6 cellular contexts compared by ENCODE assay signal in genomic region chr17:7323731-7324437, GRCh38. TPM values are rescaled to one million over a fixed set of nuclear protein-coding genes. Genes with fewer than 3 reads are reported as not detected.
A peak's percentile ranks its signal among the peaks of the same experiment; 100 is the strongest.
DNase-seq lines count a peak whose midpoint lies in the region; ATAC-seq and TF ChIP-seq lines count a peak whose summit lies in the region.

No MANE protein-coding gene starts in this region.

- DNase-seq in GM20000 (ENCODE audit: low spot score) (peak; percentile 79), right cardiac atrium (peak; percentile 51 to 84 (median 84)), NCI-H1436 treated with DMSO at 0.1 percent for 48 hours (lab: John Stamatoyannopoulos, UW) (no peak), SW480 (ENCODE audit: low spot score) (no peak)
- peak; percentile 88 for DNase-seq in activated CD8-positive, alpha-beta memory T cell treated with anti-CD3 and anti-CD28 coated beads for 24 hours
- peak; percentile 34 for DNase-seq in stimulated activated naive B cell treated with anti-CD40 and anti-IgM and Interleukin-4, amounts not matched to agents 10 μg/mL and 1 μg/mL and 100 μg/mL, for 72 hours

- H3K9me3 ChIP-seq in right cardiac atrium (ENCODE audit: control insufficient read depth, low read length): no peaks in the 10 kb centered on the region

- no peaks in the 10 kb centered on the region for H3K9me3 Mint-ChIP-seq in stimulated activated naive B cell treated with anti-CD40 and anti-IgM and Interleukin-4, amounts not matched to agents 10 μg/mL and 1 μg/mL and 100 μg/mL, for 72 hours

- WGBS in right cardiac atrium: 63% methylated on average over 39 of the region's 39 CpGs

- intact Hi-C loops in right cardiac atrium (cut with DNase I): no loop called here

- no peak overlapping the region for H3K4me3 Mint-ChIP-seq in stimulated activated naive B cell treated with anti-CD40 and anti-IgM and Interleukin-4, amounts not matched to agents 10 μg/mL and 1 μg/mL and 100 μg/mL, for 72 hours

- H3K27ac ChIP-seq in right cardiac atrium (ENCODE audit: low read length): no peak overlapping the region

- no peaks in the 10 kb centered on the region for H3K27me3 Mint-ChIP-seq in stimulated activated naive B cell treated with anti-CD40 and anti-IgM and Interleukin-4, amounts not matched to agents 10 μg/mL and 1 μg/mL and 100 μg/mL, for 72 hours

- H3K4me1 ChIP-seq in right cardiac atrium (ENCODE audit: control insufficient read depth, insufficient read depth, low read length): no peaks in the 10 kb centered on the region

- peak; percentile 89 for TF ChIP-seq CTCF in GM20000 (IDR thresholded peaks at IDR 0.05; ENCODE audit: extremely low read depth, missing control alignments)

- H3K4me3 ChIP-seq in right cardiac atrium (ENCODE audit: low read length): no peak overlapping the region

- ATAC-seq in right cardiac atrium: peak in 1 of 2 donors; percentile 24
- peak; percentile 45 to 62 for ATAC-seq in stimulated activated naive B cell treated with anti-CD40 and anti-IgM and Interleukin-4, amounts not matched to agents 10 μg/mL and 1 μg/mL and 100 μg/mL, for 72 hours (replicated peaks)

- no peaks in the 10 kb centered on the region for H3K27me3 ChIP-seq in right cardiac atrium (ENCODE audit: control insufficient read depth, insufficient read depth)

- H3K36me3 Mint-ChIP-seq in stimulated activated naive B cell treated with anti-CD40 and anti-IgM and Interleukin-4, amounts not matched to agents 10 μg/mL and 1 μg/mL and 100 μg/mL, for 72 hours: peaks cover 39 to 74% of the 10 kb centered on the region in 2 donors

- peaks cover 22 to 35% of the 10 kb centered on the region in 2 donors for H3K4me1 Mint-ChIP-seq in stimulated activated naive B cell treated with anti-CD40 and anti-IgM and Interleukin-4, amounts not matched to agents 10 μg/mL and 1 μg/mL and 100 μg/mL, for 72 hours

- peak overlapping the region; percentile 20 for H3K27ac Mint-ChIP-seq in stimulated activated naive B cell treated with anti-CD40 and anti-IgM and Interleukin-4, amounts not matched to agents 10 μg/mL and 1 μg/mL and 100 μg/mL, for 72 hours

RNA-seq across cellular contexts. Expression of gene NEURL4, which starts 5.3 kb away (rescaled TPM):
- 10 to 100 TPM; 28.3 to 33.4 (median 30.6) TPM for total RNA-seq in right cardiac atrium
- polyA plus RNA-seq in right cardiac atrium: 23.8 TPM

RNA-seq across cellular contexts. Expression of gene GPS2, which starts 8.7 kb away (rescaled TPM):
- 10 to 100 TPM; 65.0 to 76.1 (median 65.8) TPM for total RNA-seq in right cardiac atrium
- 68.4 TPM for polyA plus RNA-seq in right cardiac atrium

RNA-seq across cellular contexts. Expression of gene ACAP1, which starts 12.4 kb away (rescaled TPM):
- 10 to 100 TPM; 15.0 to 26.4 (median 20.8) TPM for total RNA-seq in right cardiac atrium
- 8.8 TPM for polyA plus RNA-seq in right cardiac atrium

RNA-seq across cellular contexts. Expression of gene EIF5A, which starts 16.5 kb away (rescaled TPM):
- total RNA-seq in right cardiac atrium: 100 to 1,000 TPM; 259 to 311 (median 268) TPM
- 301 TPM for polyA plus RNA-seq in right cardiac atrium

RNA-seq across cellular contexts. Expression of gene KCTD11, which starts 28.1 kb away (rescaled TPM):
- total RNA-seq in right cardiac atrium: 1 to 10 TPM; 4.7 to 6.7 (median 6.5) TPM
- polyA plus RNA-seq in right cardiac atrium: 7.8 TPM

Comparison
In these comparisons a context has a peak if more than half of its experiments do, and no peak if none do; other contexts are left out.
1. DNase-seq: peak in GM20000 (single experiment), activated CD8-positive, alpha-beta memory T cell treated with anti-CD3 and anti-CD28 coated beads for 24 hours (single experiment), right cardiac atrium (3 of 3) and stimulated activated naive B cell treated with anti-CD40 and anti-IgM and Interleukin-4, amounts not matched to agents 10 μg/mL and 1 μg/mL and 100 μg/mL, for 72 hours (single experiment); none in NCI-H1436 treated with DMSO at 0.1 percent for 48 hours (single experiment) and SW480 (single experiment).